8 cellular contexts compared by ENCODE assay signal in genomic region chr6:97394160-97394748, GRCh38.
DNase-seq lines count a peak whose midpoint lies in the region; ATAC-seq and TF ChIP-seq lines count a peak whose summit lies in the region.

No MANE protein-coding gene starts in this region.

- no peaks in the 10 kb centered on the region for H3K9me3 Mint-ChIP-seq in nephron

- DNase-seq in DMS114 treated with DMSO at 0.1 percent for 48 hours (lab: John Stamatoyannopoulos, UW; ENCODE audit: unreplicated experiment) (peak; percentile 46), GM19240 (ENCODE audit: insufficient read length, low spot score) (peak; percentile 12), NCI-H446 (lab: John Stamatoyannopoulos, UW) (peak; percentile 33 to 75)
- DNase-seq in activated CD4-positive, alpha-beta T cell treated with anti-CD3 and anti-CD28 coated beads, Interleukin-2, amount 50 U/mL, for 48 hours, result peak; percentile 18 to 30

- no peak overlapping the region for H3K4me3 Mint-ChIP-seq in nephron

- no peak overlapping the region for H3K27ac Mint-ChIP-seq in nephron

- peak; percentile 86 to 97 (median 94) for TF ChIP-seq CTCF in nephron (IDR thresholded peaks at IDR 0.05; ENCODE audit: unreplicated experiment in 3 of 3)

- no peaks in the 10 kb centered on the region for H3K4me1 Mint-ChIP-seq in nephron

- no peaks in the 10 kb centered on the region for H3K27me3 Mint-ChIP-seq in nephron (ENCODE audit: low read depth)

- ATAC-seq in HG03280 (IDR thresholded peaks at IDR 0.05; ENCODE audit: unreplicated experiment) (peak; percentile 90), esophagus mucosa (peak; percentile 87), GM21737 (IDR thresholded peaks at IDR 0.05; ENCODE audit: unreplicated experiment) (no peak)

- no peaks in the 10 kb centered on the region for H3K36me3 Mint-ChIP-seq in nephron (ENCODE audit: low read depth)
